In the genomic region with DNA sequence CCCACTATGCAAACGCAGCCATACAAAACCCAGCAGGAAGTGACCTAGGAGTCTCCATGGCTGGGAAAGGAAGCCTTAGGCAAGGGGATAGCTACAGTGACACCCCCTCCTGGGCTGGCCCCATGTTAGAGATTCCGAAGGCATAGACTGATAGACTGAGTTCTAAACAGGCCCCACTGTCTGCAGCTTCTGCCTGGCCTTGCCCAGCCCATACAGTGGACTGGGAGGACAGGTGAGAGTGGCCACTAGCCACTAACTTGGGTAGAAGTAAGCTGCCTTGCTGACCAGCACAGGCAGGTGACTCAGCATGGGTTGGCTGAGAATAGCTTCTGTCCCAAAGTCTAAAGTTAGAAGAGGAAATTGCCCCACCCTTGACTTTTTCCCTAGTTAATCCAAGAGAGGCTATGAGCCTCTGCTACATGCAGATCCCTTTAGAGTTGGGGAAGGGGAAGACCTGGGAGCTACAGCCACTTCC, we compare ENCODE assay signal across 18 cellular contexts.
DNase-seq lines count a peak whose midpoint lies in the region; ATAC-seq and TF ChIP-seq lines count a peak whose summit lies in the region.
"Had no signal": no experiment of that assay in that cellular context is flagged by ENCODE, and none has a peak within 500 bp of the region (broad histone marks: within the 10 kb centered on the region; RNA-seq: fewer than 3 reads in every experiment).

No MANE protein-coding gene starts in this region.

- BruUV-seq in Calu3 (replicated peaks; lab: Mats Ljungman, UMichigan), result no TSS peak

- intact Hi-C loops in Calu3 (cut with micrococcal nuclease; ENCODE audit: unreplicated experiment) (loop anchor here (2.0 kb wide), 1 partner anchor 127 kb away; no protein-coding TSS in a partner anchor), heart left ventricle (cut with DNase I) (loop anchor here in 4 of 10 donors (5.0 to 10.0 kb wide), 3 partner anchors 89 to 94 kb away; no protein-coding TSS in a partner anchor), body of pancreas (cut with DNase I) (no loop called here)

- H3K27ac ChIP-seq in heart left ventricle (peak overlapping the region in 11 of 12 donors; percentile 4 to 77 (median 49)), neutrophil (peak overlapping the region; percentile 53), body of pancreas (no peak overlapping the region)
- H3K27ac ChIP-seq: neural progenitor cell had no signal

- H3K27ac Mint-ChIP-seq in Calu3 (ENCODE audit: unreplicated experiment), result peak overlapping the region; percentile 58
- H3K27ac Mint-ChIP-seq in activated naive CD8-positive, alpha-beta T cell treated with anti-CD3 and anti-CD28 coated beads for 36 hours, result no peak overlapping the region
- H3K27ac Mint-ChIP-seq: immature natural killer cell; neural progenitor cell; T-helper 1 cell treated with Interleukin-12 subunit alpha and Interleukin-12 subunit beta and Interleukin-4 antibody, amounts not matched to agents 30 μg/mL and 1 μg/mL, for 36 hours had no signal

- H3K9me3 ChIP-seq in heart left ventricle (no peaks in the 10 kb centered on the region), neutrophil (no peaks in the 10 kb centered on the region), body of pancreas (no peaks in the 10 kb centered on the region)

- CTCF ChIA-PET in Calu3 (lab: Charles Lee), result interaction anchor here (0.5 to 1.6 kb wide), 8 partner anchors 10 to 431 kb away, joined by 3 to 8 read pairs (median 4); no protein-coding TSS in a partner anchor

- ATAC-seq in heart left ventricle, result peak; percentile 50 to 89 (median 80)
- no peak for ATAC-seq in body of pancreas
- ATAC-seq in HG03095 (IDR thresholded peaks at IDR 0.05; ENCODE audit: unreplicated experiment), result no peak

- DNase-seq in Calu3 (peak; percentile 66), RPMI7951 (ENCODE audit: low read depth) (peak; percentile 18), heart left ventricle (peak in 2 of 5 donors; percentile 43 to 57), iPS-NIHi7 (ENCODE audit: extremely low spot score) (no peak), body of pancreas (no peak)
- no peak for DNase-seq in activated naive CD8-positive, alpha-beta T cell treated with anti-CD3 and anti-CD28 coated beads for 36 hours
- DNase-seq: activated CD4-positive, alpha-beta T cell treated with anti-CD3 and anti-CD28 coated beads, Interleukin-2, amount 50 U/mL, for 4 hours; activated effector memory CD4-positive, alpha-beta T cell treated with anti-CD3 and anti-CD28 coated beads, Interleukin-2, amount 50 U/mL, for 16 hours; caudate nucleus; erythroblast; immature natural killer cell; Karpas-422; NCI-H2171 treated with DMSO at 0.1 percent for 48 hours had no signal

- H3K4me1 Mint-ChIP-seq in Calu3 (ENCODE audit: low read depth, unreplicated experiment), result peaks cover 22% of the 10 kb centered on the region
- H3K4me1 Mint-ChIP-seq in activated naive CD8-positive, alpha-beta T cell treated with anti-CD3 and anti-CD28 coated beads for 36 hours, result no peaks in the 10 kb centered on the region
- H3K4me1 Mint-ChIP-seq: immature natural killer cell had no signal

- no peaks in the 10 kb centered on the region for H3K27me3 ChIP-seq in heart left ventricle
- peaks cover 4% of the 10 kb centered on the region for H3K27me3 ChIP-seq in neutrophil
- no peaks in the 10 kb centered on the region for H3K27me3 ChIP-seq in body of pancreas
- H3K27me3 ChIP-seq: neural progenitor cell had no signal

- peaks cover 24% of the 10 kb centered on the region for H3K27me3 Mint-ChIP-seq in Calu3 (ENCODE audit: unreplicated experiment)
- peaks cover 3% of the 10 kb centered on the region for H3K27me3 Mint-ChIP-seq in activated naive CD8-positive, alpha-beta T cell treated with anti-CD3 and anti-CD28 coated beads for 36 hours

- H3K4me1 ChIP-seq in heart left ventricle (peaks cover 3 to 27% (median 20%) of the 10 kb centered on the region in 12 donors), neutrophil (ENCODE audit: control insufficient read depth in 1 of 2, insufficient read depth in 1 of 2, low read depth in 1 of 2, low read length in 1 of 2) (peaks cover 3 to 6% of the 10 kb centered on the region in 2 experiments), body of pancreas (no peaks in the 10 kb centered on the region)

- H3K9me3 Mint-ChIP-seq in Calu3 (ENCODE audit: low read depth, unreplicated experiment), result no peaks in the 10 kb centered on the region
- H3K9me3 Mint-ChIP-seq in activated naive CD8-positive, alpha-beta T cell treated with anti-CD3 and anti-CD28 coated beads for 36 hours, result no peaks in the 10 kb centered on the region
- H3K9me3 Mint-ChIP-seq: immature natural killer cell; neural progenitor cell; T-helper 1 cell treated with Interleukin-12 subunit alpha and Interleukin-12 subunit beta and Interleukin-4 antibody, amounts not matched to agents 30 μg/mL and 1 μg/mL, for 36 hours had no signal

- TF ChIP-seq CTCF in Calu3 (IDR thresholded peaks at IDR 0.05; ENCODE audit: unreplicated experiment) (no peak), heart left ventricle (IDR thresholded peaks at IDR 0.05) (no peak), neutrophil (IDR thresholded peaks at IDR 0.05) (no peak), body of pancreas (IDR thresholded peaks at IDR 0.05) (no peak)

- no peak overlapping the region for H3K4me3 Mint-ChIP-seq in Calu3 (ENCODE audit: low read depth, unreplicated experiment)
- H3K4me3 Mint-ChIP-seq in activated naive CD8-positive, alpha-beta T cell treated with anti-CD3 and anti-CD28 coated beads for 36 hours, result no peak overlapping the region
- H3K4me3 Mint-ChIP-seq: B cell; immature natural killer cell; neural progenitor cell; T-helper 1 cell treated with Interleukin-12 subunit alpha and Interleukin-12 subunit beta and Interleukin-4 antibody, amounts not matched to agents 30 μg/mL and 1 μg/mL, for 36 hours had no signal

- no peaks in the 10 kb centered on the region for H3K36me3 ChIP-seq in heart left ventricle
- no peaks in the 10 kb centered on the region for H3K36me3 ChIP-seq in neutrophil
- H3K36me3 ChIP-seq in body of pancreas (replicated peaks in 1 of 2; ENCODE audit: insufficient read depth in 1 of 2, low read depth in 2 of 2), result no peaks in the 10 kb centered on the region
- H3K36me3 ChIP-seq: neural progenitor cell had no signal

- H3K36me3 Mint-ChIP-seq in Calu3 (ENCODE audit: insufficient read depth, unreplicated experiment), result no peaks in the 10 kb centered on the region
- no peaks in the 10 kb centered on the region for H3K36me3 Mint-ChIP-seq in activated naive CD8-positive, alpha-beta T cell treated with anti-CD3 and anti-CD28 coated beads for 36 hours
- H3K36me3 Mint-ChIP-seq: immature natural killer cell, neural progenitor cell had no signal

- WGBS in heart left ventricle, 4 donors, result 59 to 64% (median 60%) methylated on average over 2 of the region's 2 CpGs
- WGBS in body of pancreas, 2 donors, result 70 to 78% methylated on average over 1 to 2 of the region's 2 CpGs

- TF ChIP-seq POLR2A in heart left ventricle (IDR thresholded peaks at IDR 0.05), result peak in 1 of 2 donors; percentile 15
- no peak for TF ChIP-seq POLR2A in body of pancreas (IDR thresholded peaks at IDR 0.05)

- H3K4me3 ChIP-seq in heart left ventricle (no peak overlapping the region), neutrophil (ENCODE audit: low read depth in 1 of 2, low read length in 1 of 2) (no peak overlapping the region), body of pancreas (no peak overlapping the region)
- H3K4me3 ChIP-seq: neural progenitor cell had no signal

Comparison
In these comparisons a context has a peak if more than half of its experiments do, and no peak if none do; other contexts are left out.
1. DNase-seq: peak in Calu3 (single experiment) and RPMI7951 (single experiment); none in iPS-NIHi7 (single experiment), body of pancreas (0 of 4) and activated naive CD8-positive, alpha-beta T cell treated with anti-CD3 and anti-CD28 coated beads for 36 hours (single experiment).
2. ATAC-seq: peak in heart left ventricle (4 of 4); none in body of pancreas (single experiment) and HG03095 (single experiment).
3. H3K27ac ChIP-seq: peak in heart left ventricle (11 of 12) and neutrophil (single experiment); none in body of pancreas (0 of 4).